Comparison of ENCODE assay signal across 11 cellular contexts in the genomic region with DNA sequence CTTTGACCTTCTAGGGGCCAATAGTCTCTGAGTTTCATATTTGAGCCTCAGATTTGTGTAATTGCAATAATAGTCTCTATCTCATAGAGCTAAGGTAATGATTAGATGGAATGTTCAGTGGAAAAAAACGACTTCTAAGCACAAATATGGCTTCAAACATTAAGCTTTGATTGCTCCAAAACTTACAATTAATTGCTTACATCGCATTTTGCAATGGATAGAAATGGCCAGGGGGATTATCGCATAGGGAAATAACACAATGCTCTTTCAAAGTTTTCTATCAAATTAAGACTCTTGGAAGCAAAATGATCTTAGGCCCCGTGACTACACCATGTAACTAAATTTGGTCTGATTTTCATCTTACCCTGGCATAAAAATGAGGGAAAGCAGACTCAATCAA.
"Had no signal": no experiment of that assay in that cellular context is flagged by ENCODE, and none has a peak within 500 bp of the region (broad histone marks: within the 10 kb centered on the region; RNA-seq: fewer than 3 reads in every experiment).

No MANE protein-coding gene starts in this region.

- H3K4me3 ChIP-seq: GM23248, GM23338, HAP-1 had no signal

- H3K4me2 ChIP-seq: GM23338 had no signal

- H2AFZ ChIP-seq: GM23248, GM23338 had no signal

- DNase-seq: GM23248, GOT3, H7, H9, HCEC 1CT, HFFc6 had no signal

- H3K4me1 ChIP-seq: HAP-1 had no signal

- H3K36me3 ChIP-seq: HAP-1 had no signal

- H3K9ac ChIP-seq: GM23248 had no signal

- H3K27ac ChIP-seq: GM23248 had no signal

- FAIRE-seq: H1, H54 had no signal

- ATAC-seq: GM23338, HCT116 had no signal
